In genomic region chr2:168145011-168145410, GRCh38 we compare ENCODE assay signal across 23 cellular contexts.
"Had no signal": no experiment of that assay in that cellular context is flagged by ENCODE, and none has a peak within 500 bp of the region (broad histone marks: within the 10 kb centered on the region; RNA-seq: fewer than 3 reads in every experiment).

No MANE protein-coding gene starts in this region.

- H3K36me3 ChIP-seq: adrenal gland, breast epithelium had no signal

- H3K27ac ChIP-seq: adrenal gland, breast epithelium, SJSA1 had no signal

- H3K9me3 ChIP-seq: adrenal gland, breast epithelium, SJSA1 had no signal

- H3K27me3 Mint-ChIP-seq: activated naive CD8-positive, alpha-beta T cell treated with anti-CD3 and anti-CD28 coated beads, Interleukin-2, amount 10 ng/mL, durations not matched to agents 7 days and 5 days had no signal

- DNase-seq: activated CD4-positive, alpha-beta T cell treated with anti-CD3 and anti-CD28 coated beads for 4 hours; activated CD4-positive, alpha-beta T cell treated with anti-CD3 and anti-CD28 coated beads, Interleukin-2, amount 50 U/mL, for 4 hours; activated CD8-positive, alpha-beta memory T cell treated with anti-CD3 and anti-CD28 coated beads, Interleukin-2, amount 50 U/mL, for 48 hours; activated CD8-positive, alpha-beta T cell treated with anti-CD3 and anti-CD28 coated beads, Interleukin-2, amount 10 ng/mL, durations not matched to agents 7 days and 5 days; activated naive CD4-positive, alpha-beta T cell treated with anti-CD3 and anti-CD28 coated beads, Interleukin-2, amount 50 U/mL, for 16 hours; activated naive CD8-positive, alpha-beta T cell treated with anti-CD3 and anti-CD28 coated beads, Interleukin-2, amount 10 ng/mL, durations not matched to agents 7 days and 5 days; activated T-cell treated with anti-CD3 and anti-CD28 coated beads, Interleukin-2, amount 50 U/mL, for 1 hour; adrenal gland; anterior cingulate cortex; Karpas-422; MM.1S; NCI-H1105; NCI-H1436; NCI-H1694 treated with DMSO at 0.1 percent for 48 hours; NCI-H2029 treated with DMSO at 0.1 percent for 48 hours; NCI-H526 treated with DMSO at 0.1 percent for 48 hours; NCI-H82; SW 1271 had no signal

- H3K4me3 ChIP-seq: adrenal gland, breast epithelium, K562, SJSA1 had no signal

- H3K27me3 ChIP-seq: adrenal gland, breast epithelium, SJSA1 had no signal

- ATAC-seq: activated CD4-positive, CD25-positive, alpha-beta regulatory T cell treated with anti-CD3 and anti-CD28 coated beads, Interleukin-2, amount 50 U/mL, for 24 hours; activated CD8-positive, alpha-beta T cell treated with anti-CD3 and anti-CD28 coated beads, Interleukin-2, amount 10 ng/mL, durations not matched to agents 7 days and 5 days; K562; SK-N-SH treated with all-trans-retinoic acid at 6 μM for 48 hours had no signal

- H3K27ac Mint-ChIP-seq: activated CD8-positive, alpha-beta T cell treated with anti-CD3 and anti-CD28 coated beads, Interleukin-2, amount 10 ng/mL, durations not matched to agents 7 days and 5 days; activated naive CD8-positive, alpha-beta T cell treated with anti-CD3 and anti-CD28 coated beads, Interleukin-2, amount 10 ng/mL, durations not matched to agents 7 days and 5 days had no signal

- H3K4me3 Mint-ChIP-seq: activated CD8-positive, alpha-beta T cell treated with anti-CD3 and anti-CD28 coated beads, Interleukin-2, amount 10 ng/mL, durations not matched to agents 7 days and 5 days; activated naive CD8-positive, alpha-beta T cell treated with anti-CD3 and anti-CD28 coated beads, Interleukin-2, amount 10 ng/mL, durations not matched to agents 7 days and 5 days had no signal

- H3K4me1 ChIP-seq: adrenal gland, breast epithelium, SJSA1 had no signal
